ENCODE assay signal across 14 cellular contexts in the genomic region with DNA sequence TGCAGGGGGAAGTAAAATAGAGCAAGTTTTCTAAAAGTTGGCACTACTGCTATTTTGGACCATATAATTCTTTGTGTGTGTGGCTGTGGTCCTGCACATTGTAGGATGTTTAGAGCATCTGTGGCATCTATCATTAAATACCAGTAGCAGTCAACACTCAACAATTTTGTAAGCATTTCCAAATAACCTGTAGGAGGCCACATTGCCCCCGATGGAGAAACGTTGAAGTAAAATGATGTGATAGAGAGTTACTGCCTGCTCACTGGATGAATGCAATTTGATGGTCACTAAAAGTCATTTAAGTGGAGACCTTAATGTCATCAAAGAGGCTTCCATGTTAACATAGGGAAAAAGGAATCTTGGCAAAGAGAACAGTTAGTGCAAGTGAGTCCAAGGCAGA.
A peak's percentile ranks its signal among the peaks of the same experiment; 100 is the strongest.
DNase-seq lines count a peak whose midpoint lies in the region; TF ChIP-seq lines count a peak whose summit lies in the region.
"Had no signal": no experiment of that assay in that cellular context is flagged by ENCODE, and none has a peak within 500 bp of the region (broad histone marks: within the 10 kb centered on the region; RNA-seq: fewer than 3 reads in every experiment).

No MANE protein-coding gene starts in this region.

- intact Hi-C loops in OCI-LY7 (cut with micrococcal nuclease; ENCODE audit: unreplicated experiment): no loop called here

- CTCF ChIA-PET in OCI-LY7 (lab: Charles Lee; ENCODE audit: unreplicated experiment): no interaction called here

- no peak overlapping the region for H2AFZ ChIP-seq in OCI-LY7 (ENCODE audit: low read length)

- 0 out of 2 replicates have a peak, but pooled peaks have one; percentile 33 for TF ChIP-seq CTCF in OCI-LY7 (conservative IDR thresholded peaks at IDR 0.05; ENCODE audit: low read length)
- TF ChIP-seq CTCF in epithelial cell of esophagus (IDR thresholded peaks at IDR 0.05; ENCODE audit: insufficient read depth, low read depth, low read length, missing control alignments): peak; percentile 8

- no peaks in the 10 kb centered on the region for H3K9me3 ChIP-seq in OCI-LY7 (ENCODE audit: low read length)

- H3K9me2 ChIP-seq in OCI-LY7 (ENCODE audit: insufficient read depth, low read length): no peaks in the 10 kb centered on the region

- H3K4me1 ChIP-seq in OCI-LY7 (ENCODE audit: insufficient read depth, low read length, poor library complexity, severe bottlenecking): no peaks in the 10 kb centered on the region

- no peak overlapping the region for H3K27ac ChIP-seq in OCI-LY7 (ENCODE audit: low read depth, low read length, poor library complexity, severe bottlenecking)

- H3K4me3 ChIP-seq in OCI-LY7 (ENCODE audit: low read depth, low read length, poor library complexity, severe bottlenecking) (no peak overlapping the region), epithelial cell of esophagus (ENCODE audit: low read length) (no peak overlapping the region)

- DNase-seq in NCI-H82 (lab: John Stamatoyannopoulos, UW) (peak; percentile 8), NCI-H82 treated with DMSO at 0.1 percent for 48 hours (lab: John Stamatoyannopoulos, UW; ENCODE audit: unreplicated experiment) (no peak), OCI-LY7 (ENCODE audit: low spot score) (no peak), epithelial cell of esophagus (ENCODE audit: low read depth) (no peak), NCI-H226 (no peak), SIG-M5 treated with dmso at 0.1 percent for 504 hours (lab: John Stamatoyannopoulos, UW; ENCODE audit: unreplicated experiment) (no peak), D341Med (ENCODE audit: low spot score) (no peak), OCI-M2 (lab: John Stamatoyannopoulos, UW; ENCODE audit: unreplicated experiment) (no peak)
- DNase-seq: NCI-H187, NCI-H2171 treated with DMSO at 0.1 percent for 48 hours, NCI-H510A, NCI-H774, RPMI8226, SIG-M5 had no signal

- no peaks in the 10 kb centered on the region for H3K79me2 ChIP-seq in OCI-LY7 (ENCODE audit: insufficient read depth, low read depth, low read length)

- H3K4me2 ChIP-seq in OCI-LY7 (ENCODE audit: low read length): no peak overlapping the region

- POLR2A ChIA-PET in OCI-LY7 (lab: Charles Lee): no interaction called here

- H3K36me3 ChIP-seq in OCI-LY7 (ENCODE audit: insufficient read depth, low read length): no peaks in the 10 kb centered on the region

- no peaks in the 10 kb centered on the region for H4K20me1 ChIP-seq in OCI-LY7 (ENCODE audit: insufficient read depth, low read length)

- BruUV-seq in OCI-LY7 (replicated peaks; lab: Mats Ljungman, UMichigan): no TSS peak
